ENCODE assay signal across 1 cellular context in genomic region chr11:65651589-65652510, GRCh38.
A peak's percentile ranks its signal among the peaks of the same experiment; 100 is the strongest.
TF ChIP-seq lines count a peak whose summit lies in the region.

No MANE protein-coding gene starts in this region.

TF ChIP-seq in GM12878, 131 proteins besides CTCF, POLR2A, EP300 and RAD21:
- TF ChIP-seq PBX3 (IDR thresholded peaks at IDR 0.05; ENCODE audit: insufficient replicate concordance, low read depth, low read length) (peak; percentile 9), NRF1 (conservative IDR thresholded peaks at IDR 0.05; ENCODE audit: low read depth, low read length) (no peak), PKNOX1 (IDR thresholded peaks at IDR 0.05) (0 out of 2 replicates have a peak, but pooled peaks have one; percentile 5), HDGF (IDR thresholded peaks at IDR 0.05) (peak; percentile 92), ATF7 (IDR thresholded peaks at IDR 0.05; ENCODE audit: low read depth) (no peak), MTA3 (IDR thresholded peaks at IDR 0.05; ENCODE audit: borderline replicate concordance, low read length) (0 out of 2 replicates have a peak, but pooled peaks have one; percentile 34), SMARCA5 (IDR thresholded peaks at IDR 0.05) (0 out of 2 replicates have a peak, but pooled peaks have one; percentile 34), RB1 (IDR thresholded peaks at IDR 0.05; ENCODE audit: borderline replicate concordance) (0 out of 2 replicates have a peak, but pooled peaks have one; percentile 14), NBN (IDR thresholded peaks at IDR 0.05) (0 out of 2 replicates have a peak, but pooled peaks have one; percentile 17), ZSCAN29 (IDR thresholded peaks at IDR 0.05) (no peak), POLR2AphosphoS5 (IDR thresholded peaks at IDR 0.05; ENCODE audit: low read length) (peak; percentile 33; the same call in 1 of the 2 replicates)
